Comparison of ENCODE assay signal across 1 cellular context in the genomic region with DNA sequence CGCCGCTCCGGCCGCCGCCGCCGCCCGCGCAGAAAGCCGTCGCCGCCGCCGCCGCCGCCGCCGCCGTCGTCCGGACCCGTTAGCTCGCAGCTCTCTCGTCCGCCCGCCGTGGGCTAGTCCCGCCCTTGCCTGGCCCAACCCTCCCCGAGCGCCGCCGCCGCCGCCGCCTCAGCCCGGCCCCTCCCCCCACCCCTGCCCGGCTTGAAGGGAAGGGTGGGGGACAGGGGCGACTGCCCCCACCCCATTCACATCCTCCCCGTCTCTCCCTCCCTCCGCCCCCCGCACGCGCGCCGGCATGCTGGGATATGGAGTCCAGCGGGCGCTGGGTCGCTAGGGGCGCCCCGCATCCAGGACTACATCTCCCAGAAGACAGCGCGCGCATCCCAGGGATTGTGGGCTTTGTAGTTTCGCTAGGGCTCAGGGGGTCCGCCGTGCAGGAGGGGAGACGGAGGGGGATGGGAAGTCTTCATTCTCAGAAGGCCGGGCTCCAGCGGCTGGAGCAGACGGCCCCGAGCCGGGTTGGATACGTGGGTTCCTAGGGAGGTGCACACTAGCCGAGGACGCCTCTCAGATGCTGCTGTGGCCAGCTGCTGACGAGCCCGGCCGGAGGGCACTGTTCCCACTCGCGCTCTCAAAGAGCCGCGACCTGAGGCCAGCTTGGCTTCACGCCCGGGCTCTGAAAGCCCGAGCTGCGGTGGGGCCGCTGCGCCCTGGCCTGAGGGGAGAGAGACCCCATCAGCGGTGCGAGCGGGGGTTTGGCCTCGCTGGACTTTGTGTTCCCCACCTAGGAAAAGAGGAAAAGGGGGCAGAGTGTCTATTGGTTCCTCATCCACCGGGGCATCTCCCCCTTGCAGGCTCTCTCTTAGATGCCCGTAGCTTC.
A peak's percentile ranks its signal among the peaks of the same experiment; 100 is the strongest.
TF ChIP-seq lines count a peak whose summit lies in the region.

A gene with protein sequence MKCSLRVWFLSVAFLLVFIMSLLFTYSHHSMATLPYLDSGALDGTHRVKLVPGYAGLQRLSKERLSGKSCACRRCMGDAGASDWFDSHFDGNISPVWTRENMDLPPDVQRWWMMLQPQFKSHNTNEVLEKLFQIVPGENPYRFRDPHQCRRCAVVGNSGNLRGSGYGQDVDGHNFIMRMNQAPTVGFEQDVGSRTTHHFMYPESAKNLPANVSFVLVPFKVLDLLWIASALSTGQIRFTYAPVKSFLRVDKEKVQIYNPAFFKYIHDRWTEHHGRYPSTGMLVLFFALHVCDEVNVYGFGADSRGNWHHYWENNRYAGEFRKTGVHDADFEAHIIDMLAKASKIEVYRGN (minus strand): TSS at position 118 of the 880 bp plus-strand sequence. CDS start 40,570 bp downstream, outside the sequence.

TF ChIP-seq in HepG2, 621 proteins besides CTCF, POLR2A, EP300 and RAD21 (continued from another document and continues in another):
- TF ChIP-seq E2F2 (CRISPR knock-in tag; IDR thresholded peaks at IDR 0.05; ENCODE audit: borderline replicate concordance) (peak; percentile 90), NFE2L2 (IDR thresholded peaks at IDR 0.05; ENCODE audit: low read length) (no peak), CREB1 (IDR thresholded peaks at IDR 0.05) (peak; percentile 81), CREB1 (CRISPR knock-in tag; IDR thresholded peaks at IDR 0.05) (peak; percentile 87), NFKB2 (CRISPR knock-in tag; IDR thresholded peaks at IDR 0.05; ENCODE audit: borderline replicate concordance) (peak; percentile 51; the same call in 1 of the 2 replicates), PCBP1 (IDR thresholded peaks at IDR 0.05; ENCODE audit: borderline replicate concordance, low read depth, low read length) (peak; percentile 99), ZNF597 (CRISPR knock-in tag; IDR thresholded peaks at IDR 0.05) (peak; percentile 99), NCOA2 (CRISPR knock-in tag; IDR thresholded peaks at IDR 0.05) (no peak; the same call in 1 of the 2 replicates), ZNF33A (CRISPR knock-in tag; IDR thresholded peaks at IDR 0.05; ENCODE audit: borderline replicate concordance) (no peak), KDM2A (CRISPR knock-in tag; IDR thresholded peaks at IDR 0.05; ENCODE audit: borderline replicate concordance, low read depth) (peak; percentile 52), ZNF598 (CRISPR knock-in tag; IDR thresholded peaks at IDR 0.05; ENCODE audit: borderline replicate concordance) (no peak), ELF4 (CRISPR knock-in tag; IDR thresholded peaks at IDR 0.05; ENCODE audit: borderline replicate concordance) (no peak; the same call in 1 of the 2 replicates), TEAD3 (CRISPR knock-in tag; optimal IDR thresholded peaks at IDR 0.05; ENCODE audit: borderline replicate concordance) (peak; percentile 74), ZNF232 (CRISPR knock-in tag; IDR thresholded peaks at IDR 0.05; ENCODE audit: borderline replicate concordance) (peak; percentile 55; the same call in 1 of the 2 replicates), ZSCAN21 (CRISPR knock-in tag; IDR thresholded peaks at IDR 0.05; ENCODE audit: borderline replicate concordance) (no peak), ZNF747 (CRISPR knock-in tag; IDR thresholded peaks at IDR 0.05; ENCODE audit: borderline replicate concordance) (no peak), ARNT2 (CRISPR knock-in tag; IDR thresholded peaks at IDR 0.05; ENCODE audit: low read depth) (no peak), ZNF484 (CRISPR knock-in tag; IDR thresholded peaks at IDR 0.05; ENCODE audit: borderline replicate concordance, low read depth) (no peak), SP4 (CRISPR knock-in tag; IDR thresholded peaks at IDR 0.05) (peak; percentile 77), XBP1 (CRISPR knock-in tag; IDR thresholded peaks at IDR 0.05) (no peak), PAX8 (CRISPR knock-in tag; IDR thresholded peaks at IDR 0.05; ENCODE audit: borderline replicate concordance) (no peak), TOE1 (CRISPR knock-in tag; IDR thresholded peaks at IDR 0.05) (0 out of 2 replicates have a peak, but pooled peaks have one; percentile 73), MED8 (CRISPR knock-in tag; IDR thresholded peaks at IDR 0.05; ENCODE audit: insufficient replicate concordance) (peak; percentile 61), IKZF1 (IDR thresholded peaks at IDR 0.05) (no peak), GATAD2A (CRISPR knock-in tag; IDR thresholded peaks at IDR 0.05) (peak; percentile 61), ZNF18 (CRISPR knock-in tag; IDR thresholded peaks at IDR 0.05; ENCODE audit: insufficient replicate concordance) (no peak), IKZF4 (CRISPR knock-in tag; IDR thresholded peaks at IDR 0.05; ENCODE audit: borderline replicate concordance, low read depth, not compliant biosample characterization) (peak; percentile 27), ZNF235 (CRISPR knock-in tag; IDR thresholded peaks at IDR 0.05; ENCODE audit: borderline replicate concordance) (peak; percentile 89)
- TF ChIP-seq, protein P1, sequence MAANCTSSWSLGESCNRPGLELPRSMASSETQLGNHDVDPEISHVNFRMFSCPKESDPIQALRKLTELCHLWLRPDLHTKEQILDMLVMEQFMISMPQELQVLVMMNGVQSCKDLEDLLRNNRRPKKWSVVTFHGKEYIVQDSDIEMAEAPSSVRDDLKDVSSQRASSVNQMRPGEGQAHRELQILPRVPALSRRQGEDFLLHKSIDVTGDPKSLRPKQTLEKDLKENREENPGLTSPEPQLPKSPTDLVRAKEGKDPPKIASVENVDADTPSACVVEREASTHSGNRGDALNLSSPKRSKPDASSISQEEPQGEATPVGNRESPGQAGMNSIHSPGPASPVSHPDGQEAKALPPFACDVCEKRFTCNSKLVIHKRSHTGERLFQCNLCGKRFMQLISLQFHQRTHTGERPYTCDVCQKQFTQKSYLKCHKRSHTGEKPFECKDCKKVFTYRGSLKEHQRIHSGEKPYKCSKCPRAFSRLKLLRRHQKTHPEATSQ (CRISPR knock-in tag; IDR thresholded peaks at IDR 0.05; ENCODE audit: borderline replicate concordance): 0 out of 2 replicates have a peak, but pooled peaks have one; percentile 85
- TF ChIP-seq, protein P2, sequence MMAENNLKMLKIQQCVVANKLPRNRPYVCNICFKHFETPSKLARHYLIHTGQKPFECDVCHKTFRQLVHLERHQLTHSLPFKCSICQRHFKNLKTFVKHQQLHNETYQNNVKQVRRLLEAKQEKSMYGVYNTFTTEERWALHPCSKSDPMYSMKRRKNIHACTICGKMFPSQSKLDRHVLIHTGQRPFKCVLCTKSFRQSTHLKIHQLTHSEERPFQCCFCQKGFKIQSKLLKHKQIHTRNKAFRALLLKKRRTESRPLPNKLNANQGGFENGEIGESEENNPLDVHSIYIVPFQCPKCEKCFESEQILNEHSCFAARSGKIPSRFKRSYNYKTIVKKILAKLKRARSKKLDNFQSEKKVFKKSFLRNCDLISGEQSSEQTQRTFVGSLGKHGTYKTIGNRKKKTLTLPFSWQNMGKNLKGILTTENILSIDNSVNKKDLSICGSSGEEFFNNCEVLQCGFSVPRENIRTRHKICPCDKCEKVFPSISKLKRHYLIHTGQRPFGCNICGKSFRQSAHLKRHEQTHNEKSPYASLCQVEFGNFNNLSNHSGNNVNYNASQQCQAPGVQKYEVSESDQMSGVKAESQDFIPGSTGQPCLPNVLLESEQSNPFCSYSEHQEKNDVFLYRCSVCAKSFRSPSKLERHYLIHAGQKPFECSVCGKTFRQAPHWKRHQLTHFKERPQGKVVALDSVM (CRISPR knock-in tag; IDR thresholded peaks at IDR 0.05): peak; percentile 48
- TF ChIP-seq, protein P3, sequence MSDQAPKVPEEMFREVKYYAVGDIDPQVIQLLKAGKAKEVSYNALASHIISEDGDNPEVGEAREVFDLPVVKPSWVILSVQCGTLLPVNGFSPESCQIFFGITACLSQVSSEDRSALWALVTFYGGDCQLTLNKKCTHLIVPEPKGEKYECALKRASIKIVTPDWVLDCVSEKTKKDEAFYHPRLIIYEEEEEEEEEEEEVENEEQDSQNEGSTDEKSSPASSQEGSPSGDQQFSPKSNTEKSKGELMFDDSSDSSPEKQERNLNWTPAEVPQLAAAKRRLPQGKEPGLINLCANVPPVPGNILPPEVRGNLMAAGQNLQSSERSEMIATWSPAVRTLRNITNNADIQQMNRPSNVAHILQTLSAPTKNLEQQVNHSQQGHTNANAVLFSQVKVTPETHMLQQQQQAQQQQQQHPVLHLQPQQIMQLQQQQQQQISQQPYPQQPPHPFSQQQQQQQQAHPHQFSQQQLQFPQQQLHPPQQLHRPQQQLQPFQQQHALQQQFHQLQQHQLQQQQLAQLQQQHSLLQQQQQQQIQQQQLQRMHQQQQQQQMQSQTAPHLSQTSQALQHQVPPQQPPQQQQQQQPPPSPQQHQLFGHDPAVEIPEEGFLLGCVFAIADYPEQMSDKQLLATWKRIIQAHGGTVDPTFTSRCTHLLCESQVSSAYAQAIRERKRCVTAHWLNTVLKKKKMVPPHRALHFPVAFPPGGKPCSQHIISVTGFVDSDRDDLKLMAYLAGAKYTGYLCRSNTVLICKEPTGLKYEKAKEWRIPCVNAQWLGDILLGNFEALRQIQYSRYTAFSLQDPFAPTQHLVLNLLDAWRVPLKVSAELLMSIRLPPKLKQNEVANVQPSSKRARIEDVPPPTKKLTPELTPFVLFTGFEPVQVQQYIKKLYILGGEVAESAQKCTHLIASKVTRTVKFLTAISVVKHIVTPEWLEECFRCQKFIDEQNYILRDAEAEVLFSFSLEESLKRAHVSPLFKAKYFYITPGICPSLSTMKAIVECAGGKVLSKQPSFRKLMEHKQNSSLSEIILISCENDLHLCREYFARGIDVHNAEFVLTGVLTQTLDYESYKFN (CRISPR knock-in tag; conservative IDR thresholded peaks at IDR 0.05): peak; percentile 6
- TF ChIP-seq, protein P4, sequence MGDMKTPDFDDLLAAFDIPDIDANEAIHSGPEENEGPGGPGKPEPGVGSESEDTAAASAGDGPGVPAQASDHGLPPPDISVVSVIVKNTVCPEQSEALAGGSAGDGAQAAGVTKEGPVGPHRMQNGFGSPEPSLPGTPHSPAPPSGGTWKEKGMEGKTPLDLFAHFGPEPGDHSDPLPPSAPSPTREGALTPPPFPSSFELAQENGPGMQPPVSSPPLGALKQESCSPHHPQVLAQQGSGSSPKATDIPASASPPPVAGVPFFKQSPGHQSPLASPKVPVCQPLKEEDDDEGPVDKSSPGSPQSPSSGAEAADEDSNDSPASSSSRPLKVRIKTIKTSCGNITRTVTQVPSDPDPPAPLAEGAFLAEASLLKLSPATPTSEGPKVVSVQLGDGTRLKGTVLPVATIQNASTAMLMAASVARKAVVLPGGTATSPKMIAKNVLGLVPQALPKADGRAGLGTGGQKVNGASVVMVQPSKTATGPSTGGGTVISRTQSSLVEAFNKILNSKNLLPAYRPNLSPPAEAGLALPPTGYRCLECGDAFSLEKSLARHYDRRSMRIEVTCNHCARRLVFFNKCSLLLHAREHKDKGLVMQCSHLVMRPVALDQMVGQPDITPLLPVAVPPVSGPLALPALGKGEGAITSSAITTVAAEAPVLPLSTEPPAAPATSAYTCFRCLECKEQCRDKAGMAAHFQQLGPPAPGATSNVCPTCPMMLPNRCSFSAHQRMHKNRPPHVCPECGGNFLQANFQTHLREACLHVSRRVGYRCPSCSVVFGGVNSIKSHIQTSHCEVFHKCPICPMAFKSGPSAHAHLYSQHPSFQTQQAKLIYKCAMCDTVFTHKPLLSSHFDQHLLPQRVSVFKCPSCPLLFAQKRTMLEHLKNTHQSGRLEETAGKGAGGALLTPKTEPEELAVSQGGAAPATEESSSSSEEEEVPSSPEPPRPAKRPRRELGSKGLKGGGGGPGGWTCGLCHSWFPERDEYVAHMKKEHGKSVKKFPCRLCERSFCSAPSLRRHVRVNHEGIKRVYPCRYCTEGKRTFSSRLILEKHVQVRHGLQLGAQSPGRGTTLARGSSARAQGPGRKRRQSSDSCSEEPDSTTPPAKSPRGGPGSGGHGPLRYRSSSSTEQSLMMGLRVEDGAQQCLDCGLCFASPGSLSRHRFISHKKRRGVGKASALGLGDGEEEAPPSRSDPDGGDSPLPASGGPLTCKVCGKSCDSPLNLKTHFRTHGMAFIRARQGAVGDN (CRISPR knock-in tag; IDR thresholded peaks at IDR 0.05): peak; percentile 79
- TF ChIP-seq, protein P5, sequence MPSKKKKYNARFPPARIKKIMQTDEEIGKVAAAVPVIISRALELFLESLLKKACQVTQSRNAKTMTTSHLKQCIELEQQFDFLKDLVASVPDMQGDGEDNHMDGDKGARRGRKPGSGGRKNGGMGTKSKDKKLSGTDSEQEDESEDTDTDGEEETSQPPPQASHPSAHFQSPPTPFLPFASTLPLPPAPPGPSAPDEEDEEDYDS (CRISPR knock-in tag; IDR thresholded peaks at IDR 0.05): peak; percentile 10; the same call in 1 of the 2 replicates
- TF ChIP-seq, protein P6, sequence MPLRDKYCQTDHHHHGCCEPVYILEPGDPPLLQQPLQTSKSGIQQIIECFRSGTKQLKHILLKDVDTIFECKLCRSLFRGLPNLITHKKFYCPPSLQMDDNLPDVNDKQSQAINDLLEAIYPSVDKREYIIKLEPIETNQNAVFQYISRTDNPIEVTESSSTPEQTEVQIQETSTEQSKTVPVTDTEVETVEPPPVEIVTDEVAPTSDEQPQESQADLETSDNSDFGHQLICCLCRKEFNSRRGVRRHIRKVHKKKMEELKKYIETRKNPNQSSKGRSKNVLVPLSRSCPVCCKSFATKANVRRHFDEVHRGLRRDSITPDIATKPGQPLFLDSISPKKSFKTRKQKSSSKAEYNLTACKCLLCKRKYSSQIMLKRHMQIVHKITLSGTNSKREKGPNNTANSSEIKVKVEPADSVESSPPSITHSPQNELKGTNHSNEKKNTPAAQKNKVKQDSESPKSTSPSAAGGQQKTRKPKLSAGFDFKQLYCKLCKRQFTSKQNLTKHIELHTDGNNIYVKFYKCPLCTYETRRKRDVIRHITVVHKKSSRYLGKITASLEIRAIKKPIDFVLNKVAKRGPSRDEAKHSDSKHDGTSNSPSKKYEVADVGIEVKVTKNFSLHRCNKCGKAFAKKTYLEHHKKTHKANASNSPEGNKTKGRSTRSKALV (CRISPR knock-in tag; IDR thresholded peaks at IDR 0.05): 0 out of 2 replicates have a peak, but pooled peaks have one; percentile 65
